ENCODE assay signal across 23 cellular contexts in genomic region chr10:96495544-96495943, GRCh38. TPM values are rescaled to one million over a fixed set of nuclear protein-coding genes. Genes with fewer than 3 reads are reported as not detected.
"Had no signal": no experiment of that assay in that cellular context is flagged by ENCODE, and none has a peak within 500 bp of the region (broad histone marks: within the 10 kb centered on the region; RNA-seq: fewer than 3 reads in every experiment).

No MANE protein-coding gene starts in this region.

- H3K4me3 Mint-ChIP-seq: naive thymus-derived CD4-positive, alpha-beta T cell; natural killer cell treated with Interleukin-12 subunit alpha and Interleukin-12 subunit beta and Interleukin-15 and Interleukin-18, amount 100 ng/mL, for 72 hours; stimulated activated memory B cell treated with anti-CD40 and anti-IgM and Interleukin-4, amounts not matched to agents 10 μg/mL and 1 μg/mL and 100 μg/mL, for 72 hours; stimulated activated naive CD8-positive, alpha-beta T cell treated with anti-CD3 and anti-CD28 coated beads, Interleukin-15, amount 100 ng/mL, for 72 hours had no signal

- H3K27me3 ChIP-seq: heart left ventricle, hepatocyte, right atrium auricular region, right lobe of liver, tibial nerve, upper lobe of left lung had no signal

- H3K36me3 Mint-ChIP-seq: naive thymus-derived CD4-positive, alpha-beta T cell; natural killer cell treated with Interleukin-12 subunit alpha and Interleukin-12 subunit beta and Interleukin-15 and Interleukin-18, amount 100 ng/mL, for 72 hours; stimulated activated memory B cell treated with anti-CD40 and anti-IgM and Interleukin-4, amounts not matched to agents 10 μg/mL and 1 μg/mL and 100 μg/mL, for 72 hours had no signal

- H3K27ac ChIP-seq: heart left ventricle, hepatocyte, left ventricle myocardium inferior, right atrium auricular region, right lobe of liver, tibial nerve, upper lobe of left lung had no signal

- H3K27ac Mint-ChIP-seq: naive thymus-derived CD4-positive, alpha-beta T cell; natural killer cell treated with Interleukin-12 subunit alpha and Interleukin-12 subunit beta and Interleukin-15 and Interleukin-18, amount 100 ng/mL, for 72 hours; progenitor cell of endocrine pancreas; stimulated activated memory B cell treated with anti-CD40 and anti-IgM and Interleukin-4, amounts not matched to agents 10 μg/mL and 1 μg/mL and 100 μg/mL, for 72 hours; stimulated activated naive CD8-positive, alpha-beta T cell treated with anti-CD3 and anti-CD28 coated beads, Interleukin-15, amount 100 ng/mL, for 72 hours had no signal

- H3K9me3 ChIP-seq: heart left ventricle, left ventricle myocardium inferior, mucosa of descending colon, right atrium auricular region, right lobe of liver, tibial nerve, upper lobe of left lung had no signal

- H3K4me1 ChIP-seq: heart left ventricle, left ventricle myocardium inferior, right atrium auricular region, right lobe of liver, tibial nerve, upper lobe of left lung had no signal

- DNase-seq: heart left ventricle; left ventricle myocardium inferior; midbrain; naive thymus-derived CD4-positive, alpha-beta T cell; nucleus accumbens; right lobe of liver; stimulated activated CD4-positive, alpha-beta T cell treated with anti-CD3 and anti-CD28 coated beads, Interleukin-1b, Interleukin-23, amount 100 ng/mL, for 48 hours; stimulated activated CD4-positive, alpha-beta T cell treated with anti-CD3 and anti-CD28 coated beads, Interleukin-2, amount 100 ng/mL, for 48 hours; stimulated activated CD4-positive, alpha-beta T cell treated with anti-CD3 and anti-CD28 coated beads, Interleukin-4, amount 100 ng/mL, for 4 hours; stimulated activated CD8-positive, alpha-beta memory T cell treated with anti-CD3 and anti-CD28 coated beads, Interleukin-4, amount 100 ng/mL, for 48 hours; stimulated activated naive CD4-positive, alpha-beta T cell treated with Interleukin-2 at 50 U/mL for 16 hours; stimulated activated naive CD8-positive, alpha-beta T cell treated with anti-CD3 and anti-CD28 coated beads, Interleukin-15, amount 100 ng/mL, for 72 hours; substantia nigra; upper lobe of left lung had no signal

- H3K9me3 Mint-ChIP-seq: naive thymus-derived CD4-positive, alpha-beta T cell; natural killer cell treated with Interleukin-12 subunit alpha and Interleukin-12 subunit beta and Interleukin-15 and Interleukin-18, amount 100 ng/mL, for 72 hours; stimulated activated memory B cell treated with anti-CD40 and anti-IgM and Interleukin-4, amounts not matched to agents 10 μg/mL and 1 μg/mL and 100 μg/mL, for 72 hours; stimulated activated naive CD8-positive, alpha-beta T cell treated with anti-CD3 and anti-CD28 coated beads, Interleukin-15, amount 100 ng/mL, for 72 hours had no signal

- H3K4me1 Mint-ChIP-seq: naive thymus-derived CD4-positive, alpha-beta T cell; stimulated activated memory B cell treated with anti-CD40 and anti-IgM and Interleukin-4, amounts not matched to agents 10 μg/mL and 1 μg/mL and 100 μg/mL, for 72 hours; stimulated activated naive CD8-positive, alpha-beta T cell treated with anti-CD3 and anti-CD28 coated beads, Interleukin-15, amount 100 ng/mL, for 72 hours had no signal

- H3K4me3 ChIP-seq: heart left ventricle, hepatocyte, left ventricle myocardium inferior, lung, mucosa of descending colon, right atrium auricular region, right lobe of liver, smooth muscle cell, tibial nerve, upper lobe of left lung had no signal

- H3K36me3 ChIP-seq: heart left ventricle, left ventricle myocardium inferior, right atrium auricular region, right lobe of liver, tibial nerve, upper lobe of left lung had no signal

RNA-seq across cellular contexts. Expression of gene TLL2, which starts 18.2 kb away (rescaled TPM):
- polyA plus RNA-seq: naive thymus-derived CD4-positive, alpha-beta T cell; smooth muscle cell had no signal
